In genomic region chr7:135159359-135160087, GRCh38 we compare ENCODE assay signal across 9 cellular contexts. TPM values are rescaled to one million over a fixed set of nuclear protein-coding genes. Genes with fewer than 3 reads are reported as not detected.
A peak's percentile ranks its signal among the peaks of the same experiment; 100 is the strongest.
DNase-seq lines count a peak whose midpoint lies in the region; TF ChIP-seq lines count a peak whose summit lies in the region.
"Had no signal": no experiment of that assay in that cellular context is flagged by ENCODE, and none has a peak within 500 bp of the region (broad histone marks: within the 10 kb centered on the region; RNA-seq: fewer than 3 reads in every experiment).

No MANE protein-coding gene starts in this region.

- H3K9me3 ChIP-seq in SK-N-MC (ENCODE audit: low read depth, low read length) (no peaks in the 10 kb centered on the region), right atrium auricular region (peaks cover 0 to 15% of the 10 kb centered on the region in 2 donors), thyroid gland (no peaks in the 10 kb centered on the region)

- TF ChIP-seq CTCF in right atrium auricular region (IDR thresholded peaks at IDR 0.05), result no peak
- TF ChIP-seq CTCF in thyroid gland (IDR thresholded peaks at IDR 0.05), result no peak

- H3K36me3 ChIP-seq in SK-N-MC (ENCODE audit: insufficient read depth, low read length) (no peaks in the 10 kb centered on the region; the same call in 1 of the 2 replicates), right atrium auricular region (no peaks in the 10 kb centered on the region), thyroid gland (no peaks in the 10 kb centered on the region)

- peak overlapping the region; percentile 78 for H3K27ac ChIP-seq in SK-N-MC
- H3K27ac ChIP-seq in right atrium auricular region, result peak overlapping the region; percentile 66 to 70
- H3K27ac ChIP-seq in thyroid gland, result peak overlapping the region in 2 of 3 donors; percentile 57 to 58

- intact Hi-C loops in thyroid gland (cut with DNase I), result loop anchor here (10.0 kb wide), 1 partner anchor 505 kb away; no protein-coding TSS in a partner anchor

- H3K27me3 ChIP-seq in right atrium auricular region (no peaks in the 10 kb centered on the region), thyroid gland (no peaks in the 10 kb centered on the region)

- H3K9me3 Mint-ChIP-seq in activated naive CD4-positive, alpha-beta T cell treated with anti-CD3 and anti-CD28 coated beads, Interleukin-2, amount 50 U/mL, for 24 hours, result peaks cover 22% of the 10 kb centered on the region

- TF ChIP-seq POLR2A in thyroid gland (IDR thresholded peaks at IDR 0.05), result no peak

- H3K4me1 Mint-ChIP-seq in activated naive CD4-positive, alpha-beta T cell treated with anti-CD3 and anti-CD28 coated beads, Interleukin-2, amount 50 U/mL, for 24 hours, result peaks cover 59% of the 10 kb centered on the region

- H3K27me3 Mint-ChIP-seq in activated naive CD4-positive, alpha-beta T cell treated with anti-CD3 and anti-CD28 coated beads, Interleukin-2, amount 50 U/mL, for 24 hours, result no peaks in the 10 kb centered on the region

- DNase-seq in activated naive CD4-positive, alpha-beta T cell (lab: John Stamatoyannopoulos, UW), result no peak
- DNase-seq in SK-N-MC (ENCODE audit: low read depth, low spot score) (no peak), right atrium auricular region (ENCODE audit: low spot score) (no peak), thyroid gland (no peak), HuH-7 (ENCODE audit: low spot score) (no peak), NCI-H128 (lab: John Stamatoyannopoulos, UW; ENCODE audit: unreplicated experiment) (no peak)
- DNase-seq in stimulated activated naive CD4-positive, alpha-beta T cell (lab: John Stamatoyannopoulos, UW), result no peak
- DNase-seq: NCI-H774 had no signal

- H3K36me3 Mint-ChIP-seq in activated naive CD4-positive, alpha-beta T cell treated with anti-CD3 and anti-CD28 coated beads, Interleukin-2, amount 50 U/mL, for 24 hours, result peaks cover 59% of the 10 kb centered on the region

- H3K4me1 ChIP-seq in right atrium auricular region (peaks cover 0 to 58% of the 10 kb centered on the region in 2 donors), thyroid gland (peaks cover 0 to 41% of the 10 kb centered on the region in 2 donors)

- WGBS in thyroid gland, 2 donors, result 90 to 91% methylated on average over 2 of the region's 2 CpGs

- H3K9ac ChIP-seq in SK-N-MC (ENCODE audit: insufficient read length), result no peak overlapping the region

- H3K27ac Mint-ChIP-seq in activated naive CD4-positive, alpha-beta T cell treated with anti-CD3 and anti-CD28 coated beads, Interleukin-2, amount 50 U/mL, for 24 hours, result peak overlapping the region; percentile 98

- H3K4me3 ChIP-seq in SK-N-MC, result no peak overlapping the region
- H3K4me3 ChIP-seq in right atrium auricular region, result no peak overlapping the region
- no peak overlapping the region for H3K4me3 ChIP-seq in thyroid gland (replicated peaks in 1 of 3)

- H3K4me3 Mint-ChIP-seq in activated naive CD4-positive, alpha-beta T cell treated with anti-CD3 and anti-CD28 coated beads, Interleukin-2, amount 50 U/mL, for 24 hours, result peak overlapping the region; percentile 55

RNA-seq across cellular contexts. Expression of gene CYREN, which starts 11.0 kb away (rescaled TPM):
- total RNA-seq in right atrium auricular region, result 10 to 100 TPM; 25.5 to 31.4 TPM
- total RNA-seq in thyroid gland, result 10 to 100 TPM; 40.3 to 54.4 (median 46.8) TPM

RNA-seq across cellular contexts. Expression of gene TMEM140, which starts 11.7 kb away (rescaled TPM):
- total RNA-seq in right atrium auricular region (10 to 100 TPM; 10.7 to 14.9 TPM), thyroid gland (10 to 100 TPM; 12.8 to 33.1 (median 14.3) TPM)

RNA-seq across cellular contexts. Expression of gene WDR91, which starts 51.8 kb away (rescaled TPM):
- total RNA-seq in right atrium auricular region (1 to 10 TPM; 3.3 to 4.5 TPM), thyroid gland (10 to 100 TPM in 1 of 4 donors, 1 to 10 TPM in 3; 8.4 to 34.4 (median 9.1) TPM)
